ENCODE assay signal across 23 cellular contexts in genomic region chr18:3578621-3579020, GRCh38.
"Had no signal": no experiment of that assay in that cellular context is flagged by ENCODE, and none has a peak within 500 bp of the region (broad histone marks: within the 10 kb centered on the region; RNA-seq: fewer than 3 reads in every experiment).

No MANE protein-coding gene starts in this region.

- H3K27me3 Mint-ChIP-seq: activated CD4-positive, alpha-beta T cell treated with anti-CD3 and anti-CD28 coated beads, Interleukin-2, amount 10 ng/mL, durations not matched to agents 7 days and 5 days; effector memory CD8-positive, alpha-beta T cell; naive B cell; progenitor cell of endocrine pancreas had no signal

- H3K4me3 ChIP-seq: adrenal gland, mucosa of descending colon, right atrium auricular region, suprapubic skin, vagina had no signal

- ATAC-seq: effector memory CD8-positive, alpha-beta T cell; left ventricle myocardium superior; mucosa of descending colon; WTC11 had no signal

- H3K36me3 ChIP-seq: adrenal gland, right atrium auricular region, suprapubic skin, vagina had no signal

- H3K9me3 ChIP-seq: adrenal gland, mucosa of descending colon, right atrium auricular region, SK-N-SH, suprapubic skin, vagina had no signal

- H3K9me3 Mint-ChIP-seq: activated CD4-positive, alpha-beta T cell treated with anti-CD3 and anti-CD28 coated beads, Interleukin-2, amount 10 ng/mL, durations not matched to agents 7 days and 5 days; activated T-helper 2 cell treated with anti-CD3 and anti-CD28 coated beads, Interferon-gamma antibody, Interleukin-2, Interleukin-4, amounts not matched to agents 10 μg/mL and 5 μg/mL and 100 μg/mL, durations not matched to agents 14 hours and 24 hours and 36 hours; effector memory CD8-positive, alpha-beta T cell; naive B cell; T-helper 2 cell treated with Interferon-gamma antibody and Interleukin-4, amounts not matched to agents 5 μg/mL and 100 μg/mL, for 36 hours; WTC11 had no signal

- DNase-seq: activated CD4-positive, alpha-beta T cell treated with anti-CD3 and anti-CD28 coated beads, Interleukin-2, amount 10 ng/mL, durations not matched to agents 7 days and 5 days; activated naive CD4-positive, alpha-beta T cell treated with Interleukin-2 at 50 U/mL for 16 hours; adrenal gland; effector memory CD8-positive, alpha-beta T cell; kidney glomerular epithelial cell; left ventricle myocardium superior; mesenchymal stem cell; mucosa of descending colon; naive B cell; SK-N-SH; stimulated activated CD4-positive, alpha-beta T cell treated with anti-CD3 and anti-CD28 coated beads, Interleukin-12 subunit alpha, Interleukin-12 subunit beta, amount 100 ng/mL, for 4 hours; stimulated activated CD4-positive, alpha-beta T cell treated with anti-CD3 and anti-CD28 coated beads, Interleukin-1b, Interleukin-23, amount 100 ng/mL, for 48 hours; stimulated activated CD8-positive, alpha-beta memory T cell treated with anti-CD3 and anti-CD28 coated beads, Interleukin-4, amount 100 ng/mL, for 48 hours; stimulated activated naive CD4-positive, alpha-beta T cell treated with Interleukin-2 at 50 U/mL for 16 hours; trophoblast cell had no signal

- H3K27me3 ChIP-seq: adrenal gland, right atrium auricular region, suprapubic skin, vagina had no signal

- H3K27ac ChIP-seq: adrenal gland, right atrium auricular region, suprapubic skin, vagina had no signal

- H3K4me1 ChIP-seq: right atrium auricular region, suprapubic skin, vagina had no signal

- H3K27ac Mint-ChIP-seq: activated CD4-positive, alpha-beta T cell treated with anti-CD3 and anti-CD28 coated beads, Interleukin-2, amount 10 ng/mL, durations not matched to agents 7 days and 5 days; activated T-helper 2 cell treated with anti-CD3 and anti-CD28 coated beads, Interferon-gamma antibody, Interleukin-2, Interleukin-4, amounts not matched to agents 10 μg/mL and 5 μg/mL and 100 μg/mL, durations not matched to agents 14 hours and 24 hours and 36 hours; effector memory CD8-positive, alpha-beta T cell; progenitor cell of endocrine pancreas; T-helper 2 cell treated with Interferon-gamma antibody and Interleukin-4, amounts not matched to agents 5 μg/mL and 100 μg/mL, for 36 hours had no signal

- H3K4me3 Mint-ChIP-seq: activated CD4-positive, alpha-beta T cell treated with anti-CD3 and anti-CD28 coated beads, Interleukin-2, amount 10 ng/mL, durations not matched to agents 7 days and 5 days; effector memory CD8-positive, alpha-beta T cell; naive B cell; neural crest cell; T-helper 2 cell treated with Interferon-gamma antibody and Interleukin-4, amounts not matched to agents 5 μg/mL and 100 μg/mL, for 36 hours; WTC11 had no signal

- H3K36me3 Mint-ChIP-seq: naive B cell had no signal
